ENCODE assay signal across 8 cellular contexts in the genomic region with DNA sequence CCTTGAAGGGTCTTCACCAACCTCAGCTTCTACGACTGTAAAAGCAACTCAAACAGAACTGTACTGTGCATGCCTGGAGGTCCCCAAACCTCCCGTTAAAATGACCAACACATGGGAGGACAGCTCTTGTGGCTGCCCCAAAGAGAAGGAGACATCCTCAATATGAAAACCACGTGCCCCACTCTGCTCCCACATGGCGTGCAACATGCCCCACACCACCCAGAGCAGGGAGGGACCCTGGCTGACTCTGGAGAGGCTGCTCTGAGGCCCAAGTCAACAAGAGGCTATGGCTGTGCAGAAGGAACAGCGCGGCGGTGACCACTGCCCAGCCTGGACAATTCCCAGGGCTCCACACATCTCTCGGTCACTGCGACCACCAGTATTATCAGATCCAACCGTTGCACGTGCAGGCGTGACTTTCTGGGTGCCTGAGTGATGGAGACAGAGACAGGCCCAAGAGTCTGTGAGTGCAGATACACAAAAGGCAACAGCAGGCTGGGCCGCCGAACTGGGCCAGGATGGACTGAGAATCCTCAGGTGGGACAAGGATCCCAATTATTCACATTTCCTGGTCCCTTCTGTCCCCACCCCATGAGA. TPM values are rescaled to one million over a fixed set of nuclear protein-coding genes. Genes with fewer than 3 reads are reported as not detected.
DNase-seq lines count a peak whose midpoint lies in the region; ATAC-seq, FAIRE-seq and TF ChIP-seq lines count a peak whose summit lies in the region.

No MANE protein-coding gene starts in this region.

- CTCF ChIA-PET in Caco-2 (lab: Charles Lee): no interaction called here
- CTCF ChIA-PET in OCI-LY7 (lab: Charles Lee; ENCODE audit: unreplicated experiment): no interaction called here

- H3K27ac ChIP-seq in OCI-LY7 (ENCODE audit: low read depth, low read length, poor library complexity, severe bottlenecking): no peak overlapping the region
- H3K27ac ChIP-seq in colonic mucosa: no peak overlapping the region
- peak overlapping the region; percentile 86 to 90 for H3K27ac ChIP-seq in prostate gland
- H3K27ac ChIP-seq in small intestine (ENCODE audit: low read depth in 1 of 2, low read length in 1 of 2): no peak overlapping the region

- TF ChIP-seq POLR2A in prostate gland (IDR thresholded peaks at IDR 0.05): no peak

- H3K4me1 ChIP-seq in Caco-2: peaks cover 7% of the 10 kb centered on the region; the same call in 1 of the 2 replicates
- H3K4me1 ChIP-seq in OCI-LY7 (ENCODE audit: insufficient read depth, low read length, poor library complexity, severe bottlenecking): no peaks in the 10 kb centered on the region
- H3K4me1 ChIP-seq in colonic mucosa: no peaks in the 10 kb centered on the region
- H3K4me1 ChIP-seq in prostate gland (replicated peaks): peaks cover 19% of the 10 kb centered on the region
- H3K4me1 ChIP-seq in small intestine (ENCODE audit: control insufficient read depth in 2 of 2, insufficient read depth in 1 of 2, low read depth in 1 of 2, low read length in 1 of 2): peaks cover 0 to 4% of the 10 kb centered on the region in 2 donors

- peak overlapping the region; percentile 81 for H3K4me3 Mint-ChIP-seq in Caco-2 (ENCODE audit: unreplicated experiment)

- H3K9ac ChIP-seq in colonic mucosa (ENCODE audit: low read depth in 2 of 2, low read length in 2 of 2): peak overlapping the region; percentile 43 to 77

- no peaks in the 10 kb centered on the region for H3K27me3 ChIP-seq in Caco-2 (replicated peaks; ENCODE audit: control insufficient read depth, insufficient read depth, low read length)
- no peaks in the 10 kb centered on the region for H3K27me3 ChIP-seq in colonic mucosa
- no peaks in the 10 kb centered on the region for H3K27me3 ChIP-seq in prostate gland (replicated peaks; ENCODE audit: insufficient read depth)
- no peaks in the 10 kb centered on the region for H3K27me3 ChIP-seq in small intestine (ENCODE audit: control insufficient read depth in 2 of 2, insufficient read depth in 2 of 2, low read length in 2 of 2)

- ATAC-seq in HG02870 (IDR thresholded peaks at IDR 0.05; ENCODE audit: unreplicated experiment): no peak
- no peak for ATAC-seq in esophagus mucosa

- H4K20me1 ChIP-seq in OCI-LY7 (ENCODE audit: insufficient read depth, low read length): no peaks in the 10 kb centered on the region

- H3K9me2 ChIP-seq in OCI-LY7 (ENCODE audit: insufficient read depth, low read length): no peaks in the 10 kb centered on the region

- BruUV-seq in Caco-2 (replicated peaks; lab: Mats Ljungman, UMichigan) (no TSS peak), OCI-LY7 (replicated peaks; lab: Mats Ljungman, UMichigan) (no TSS peak)

- H3K79me2 ChIP-seq in OCI-LY7 (ENCODE audit: insufficient read depth, low read depth, low read length): no peaks in the 10 kb centered on the region

- H3K27ac Mint-ChIP-seq in Caco-2 (ENCODE audit: unreplicated experiment): peak overlapping the region; percentile 83

- TF ChIP-seq CTCF in Caco-2 (IDR thresholded peaks at IDR 0.05; ENCODE audit: insufficient read depth in 1 of 2, low read depth in 1 of 2, low read length in 1 of 2, severe bottlenecking in 1 of 2, unreplicated experiment in 1 of 2) (no peak), OCI-LY7 (conservative IDR thresholded peaks at IDR 0.05; ENCODE audit: low read length) (no peak), colonic mucosa (IDR thresholded peaks at IDR 0.05) (no peak), prostate gland (IDR thresholded peaks at IDR 0.05) (no peak)

- FAIRE-seq in small intestine (lab: Jason Lieb, UNC): no peak

- H3K4me3 ChIP-seq in Caco-2 (ENCODE audit: low read depth, low read length): peak overlapping the region; percentile 79
- no peak overlapping the region for H3K4me3 ChIP-seq in OCI-LY7 (ENCODE audit: low read depth, low read length, poor library complexity, severe bottlenecking)
- peak overlapping the region; percentile 44 for H3K4me3 ChIP-seq in colonic mucosa
- peak overlapping the region; percentile 42 to 45 for H3K4me3 ChIP-seq in prostate gland
- H3K4me3 ChIP-seq in small intestine (ENCODE audit: low read depth in 1 of 2, low read length in 2 of 2): peak overlapping the region in 1 of 2 donors; percentile 48

- DNase-seq in Caco-2: no peak
- no peak for DNase-seq in OCI-LY7 (ENCODE audit: low spot score)
- DNase-seq in colonic mucosa: no peak
- DNase-seq in prostate gland (ENCODE audit: low spot score): no peak
- DNase-seq in small intestine: no peak
- no peak for DNase-seq in NCI-H1092 treated with DMSO at 0.1 percent for 48 hours (lab: John Stamatoyannopoulos, UW)

- H3K4me1 Mint-ChIP-seq in Caco-2 (ENCODE audit: low read depth, unreplicated experiment): peaks cover 5% of the 10 kb centered on the region

- no peaks in the 10 kb centered on the region for H3K9me3 ChIP-seq in Caco-2
- no peaks in the 10 kb centered on the region for H3K9me3 ChIP-seq in OCI-LY7 (ENCODE audit: low read length)
- H3K9me3 ChIP-seq in colonic mucosa: no peaks in the 10 kb centered on the region
- H3K9me3 ChIP-seq in prostate gland: no peaks in the 10 kb centered on the region
- H3K9me3 ChIP-seq in small intestine (ENCODE audit: control insufficient read depth, low read depth): no peaks in the 10 kb centered on the region

- peaks cover 4% of the 10 kb centered on the region for H3K36me3 ChIP-seq in Caco-2 (ENCODE audit: control insufficient read depth, insufficient read depth, low read length)
- no peaks in the 10 kb centered on the region for H3K36me3 ChIP-seq in OCI-LY7 (ENCODE audit: insufficient read depth, low read length)
- H3K36me3 ChIP-seq in colonic mucosa: no peaks in the 10 kb centered on the region
- no peaks in the 10 kb centered on the region for H3K36me3 ChIP-seq in prostate gland
- no peaks in the 10 kb centered on the region for H3K36me3 ChIP-seq in small intestine (ENCODE audit: control insufficient read depth in 2 of 2, insufficient read depth in 2 of 2, low read length in 2 of 2)

- H3K36me3 Mint-ChIP-seq in Caco-2 (ENCODE audit: insufficient read depth, unreplicated experiment): peaks cover 19% of the 10 kb centered on the region

- peak overlapping the region; percentile 48; the same call in 1 of the 2 replicates for H3K4me2 ChIP-seq in OCI-LY7 (ENCODE audit: low read length)

- no peaks in the 10 kb centered on the region for H3K9me3 Mint-ChIP-seq in Caco-2 (ENCODE audit: unreplicated experiment)

- WGBS in prostate gland: 58% methylated on average over 14 of the region's 14 CpGs
- WGBS in small intestine, 3 donors: 61 to 77% (median 63%) methylated on average over 14 of the region's 14 CpGs

- intact Hi-C loops in Caco-2 (cut with micrococcal nuclease; ENCODE audit: unreplicated experiment): loop anchor here (5.0 kb wide), 1 partner anchor 202 kb away; no protein-coding TSS in a partner anchor
- intact Hi-C loops in OCI-LY7 (cut with micrococcal nuclease; ENCODE audit: unreplicated experiment): no loop called here
- intact Hi-C loops in colonic mucosa (cut with DNase I): no loop called here
- intact Hi-C loops in prostate gland (cut with DNase I): loop anchor here (5.0 kb wide), 1 partner anchor 52 kb away; no protein-coding TSS in a partner anchor

- POLR2A ChIA-PET in Caco-2 (lab: Charles Lee): no interaction called here
- POLR2A ChIA-PET in OCI-LY7 (lab: Charles Lee): no interaction called here

- H2AFZ ChIP-seq in OCI-LY7 (ENCODE audit: low read length): no peak overlapping the region

- no peaks in the 10 kb centered on the region for H3K27me3 Mint-ChIP-seq in Caco-2 (ENCODE audit: insufficient read depth, unreplicated experiment)

RNA-seq across cellular contexts. Expression of a gene that starts 1.4 kb away (rescaled TPM):
- total RNA-seq in Caco-2 (2022) (7.1 and 8.0 TPM in 2 replicates), OCI-LY7 (2022) (not detected in 2 replicates), colonic mucosa (1 to 10 TPM; 1.3 to 1.4 TPM), prostate gland (10 to 100 TPM in 1 of 2 donors, 1 to 10 TPM in 1; 9.5 to 26.4 TPM), esophagus mucosa (0.44 TPM)
- total RNA-seq in OCI-LY7 (2014; rRNA removed; shearing (Covaris generic)): not detected in 2 replicates
- polyA plus RNA-seq in small intestine: 1 to 10 TPM; 1.4 to 1.8 (median 1.5) TPM

RNA-seq across cellular contexts. Expression of a gene that starts 32.2 kb away (rescaled TPM):
- 69.0 and 71.9 TPM in 2 replicates for total RNA-seq in Caco-2 (2022)
- 12.9 and 20.9 TPM in 2 replicates for total RNA-seq in OCI-LY7 (2014; rRNA removed; shearing (Covaris generic))
- 18.1 and 20.5 TPM in 2 replicates for total RNA-seq in OCI-LY7 (2022)
- 10 to 100 TPM; 34.2 to 36.7 TPM for total RNA-seq in colonic mucosa
- total RNA-seq in prostate gland: 100 to 1,000 TPM in 1 of 2 donors, 10 to 100 TPM in 1; 43.8 to 125 TPM
- 10 to 100 TPM; 17.5 to 38.4 (median 37.3) TPM for polyA plus RNA-seq in small intestine
- total RNA-seq in esophagus mucosa: 16.5 TPM

Comparison
In these comparisons a context has a peak if more than half of its experiments do, and no peak if none do; other contexts are left out.
1. H3K27ac ChIP-seq: peak in prostate gland (2 of 2); none in OCI-LY7 (single experiment), colonic mucosa (single experiment) and small intestine (0 of 2).
2. intact Hi-C loops: an anchor here in Caco-2 (5.0 kb wide) and prostate gland (5.0 kb wide); none called in OCI-LY7 and colonic mucosa.